In the genomic region with DNA sequence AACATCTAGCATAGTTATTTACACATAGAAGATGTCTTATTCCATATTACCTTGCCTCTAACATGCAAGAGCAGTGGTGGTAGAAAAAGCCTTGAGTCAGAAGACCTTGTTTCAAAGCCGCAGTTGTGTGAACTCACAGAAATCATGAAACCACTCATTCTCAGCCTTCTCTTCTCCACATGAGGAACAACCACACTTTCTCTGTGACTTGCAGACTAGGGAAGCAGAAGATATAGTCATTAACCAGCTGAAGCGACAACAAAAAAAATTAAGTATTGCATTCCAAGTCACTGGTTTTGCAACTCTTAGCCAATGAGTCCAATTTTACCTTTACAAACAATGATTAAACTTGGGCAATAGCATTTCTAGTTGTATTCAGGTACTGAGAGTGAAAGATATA, we compare ENCODE assay signal across 10 cellular contexts. TPM values are rescaled to one million over a fixed set of nuclear protein-coding genes. Genes with fewer than 3 reads are reported as not detected.
DNase-seq lines count a peak whose midpoint lies in the region; ATAC-seq and TF ChIP-seq lines count a peak whose summit lies in the region.
"Had no signal": no experiment of that assay in that cellular context is flagged by ENCODE, and none has a peak within 500 bp of the region (broad histone marks: within the 10 kb centered on the region; RNA-seq: fewer than 3 reads in every experiment).

No MANE protein-coding gene starts in this region.

- H3K36me3 Mint-ChIP-seq in stimulated activated effector memory CD8-positive, alpha-beta T cell treated with anti-CD3 and anti-CD28 coated beads, Interleukin-12 subunit alpha, Interleukin-12 subunit beta, amount 100 ng/mL, for 72 hours = peaks cover 7% of the 10 kb centered on the region
- no peaks in the 10 kb centered on the region for H3K36me3 Mint-ChIP-seq in glutamatergic neuron (ENCODE audit: unreplicated experiment)
- H3K36me3 Mint-ChIP-seq in activated naive CD4-positive, alpha-beta T cell treated with anti-CD3 and anti-CD28 coated beads for 36 hours (ENCODE audit: low read depth) = no peaks in the 10 kb centered on the region

- TF ChIP-seq CTCF in glutamatergic neuron (IDR thresholded peaks at IDR 0.05; ENCODE audit: partially characterized antibody, unreplicated experiment) = no peak

- CTCF ChIA-PET in activated naive CD4-positive, alpha-beta T cell treated with anti-CD3 and anti-CD28 coated beads for 36 hours (lab: Charles Lee) = no interaction called here

- peak; percentile 81 for ATAC-seq in GM18907 (IDR thresholded peaks at IDR 0.05; ENCODE audit: unreplicated experiment)
- peak; percentile 76 for ATAC-seq in GM21825 (IDR thresholded peaks at IDR 0.05; ENCODE audit: unreplicated experiment)
- ATAC-seq in HG03432 (IDR thresholded peaks at IDR 0.05; ENCODE audit: unreplicated experiment) = peak; percentile 85
- ATAC-seq in stimulated activated effector memory CD8-positive, alpha-beta T cell treated with anti-CD3 and anti-CD28 coated beads, Interleukin-12 subunit alpha, Interleukin-12 subunit beta, amount 100 ng/mL, for 72 hours = peak; percentile 86

- H3K27ac Mint-ChIP-seq in stimulated activated effector memory CD8-positive, alpha-beta T cell treated with anti-CD3 and anti-CD28 coated beads, Interleukin-12 subunit alpha, Interleukin-12 subunit beta, amount 100 ng/mL, for 72 hours = no peak overlapping the region
- no peak overlapping the region for H3K27ac Mint-ChIP-seq in glutamatergic neuron (ENCODE audit: unreplicated experiment)
- H3K27ac Mint-ChIP-seq in activated naive CD4-positive, alpha-beta T cell treated with anti-CD3 and anti-CD28 coated beads for 36 hours = no peak overlapping the region

- no peak overlapping the region for H3K4me3 Mint-ChIP-seq in stimulated activated effector memory CD8-positive, alpha-beta T cell treated with anti-CD3 and anti-CD28 coated beads, Interleukin-12 subunit alpha, Interleukin-12 subunit beta, amount 100 ng/mL, for 72 hours
- no peak overlapping the region for H3K4me3 Mint-ChIP-seq in glutamatergic neuron (ENCODE audit: unreplicated experiment)
- H3K4me3 Mint-ChIP-seq in activated naive CD4-positive, alpha-beta T cell treated with anti-CD3 and anti-CD28 coated beads for 36 hours = no peak overlapping the region

- no peak for DNase-seq in stimulated activated effector memory CD8-positive, alpha-beta T cell treated with anti-CD3 and anti-CD28 coated beads, Interleukin-12 subunit alpha, Interleukin-12 subunit beta, amount 100 ng/mL, for 72 hours (ENCODE audit: low spot score in 2 of 2)
- DNase-seq in glutamatergic neuron = no peak
- no peak for DNase-seq in head of caudate nucleus
- no peak for DNase-seq in activated naive CD4-positive, alpha-beta T cell treated with anti-CD3 and anti-CD28 coated beads for 36 hours
- no peak for DNase-seq in T-helper 9 cell
- DNase-seq: Calu3, NCI-H748 treated with DMSO at 0.1 percent for 48 hours had no signal

- H3K9me3 Mint-ChIP-seq in stimulated activated effector memory CD8-positive, alpha-beta T cell treated with anti-CD3 and anti-CD28 coated beads, Interleukin-12 subunit alpha, Interleukin-12 subunit beta, amount 100 ng/mL, for 72 hours = no peaks in the 10 kb centered on the region
- peaks cover 2% of the 10 kb centered on the region for H3K9me3 Mint-ChIP-seq in glutamatergic neuron (ENCODE audit: unreplicated experiment)
- H3K9me3 Mint-ChIP-seq in activated naive CD4-positive, alpha-beta T cell treated with anti-CD3 and anti-CD28 coated beads for 36 hours = no peaks in the 10 kb centered on the region

- H3K4me1 Mint-ChIP-seq in stimulated activated effector memory CD8-positive, alpha-beta T cell treated with anti-CD3 and anti-CD28 coated beads, Interleukin-12 subunit alpha, Interleukin-12 subunit beta, amount 100 ng/mL, for 72 hours = no peaks in the 10 kb centered on the region
- H3K4me1 Mint-ChIP-seq in glutamatergic neuron (ENCODE audit: low read depth, unreplicated experiment) = no peaks in the 10 kb centered on the region
- H3K4me1 Mint-ChIP-seq in activated naive CD4-positive, alpha-beta T cell treated with anti-CD3 and anti-CD28 coated beads for 36 hours (ENCODE audit: low read depth) = peaks cover 5% of the 10 kb centered on the region

- H3K27me3 Mint-ChIP-seq in glutamatergic neuron (ENCODE audit: unreplicated experiment) = no peaks in the 10 kb centered on the region
- no peaks in the 10 kb centered on the region for H3K27me3 Mint-ChIP-seq in activated naive CD4-positive, alpha-beta T cell treated with anti-CD3 and anti-CD28 coated beads for 36 hours (ENCODE audit: low read depth)

- intact Hi-C loops in head of caudate nucleus (cut with DNase I) = no loop called here
- intact Hi-C loops in activated naive CD4-positive, alpha-beta T cell treated with anti-CD3 and anti-CD28 coated beads for 36 hours (cut with micrococcal nuclease) = no loop called here

RNA-seq across cellular contexts. Expression of a gene that starts 19.0 kb away (rescaled TPM):
- 13.7 TPM for total RNA-seq in glutamatergic neuron (ENCODE audit: unreplicated experiment)
- 1 to 10 TPM; 4.9 to 5.6 TPM for total RNA-seq in activated naive CD4-positive, alpha-beta T cell treated with anti-CD3 and anti-CD28 coated beads for 36 hours
